In genomic region chr1:78884685-78885452, GRCh38 we compare ENCODE assay signal across 1 cellular context.
TF ChIP-seq lines count a peak whose summit lies in the region.

No MANE protein-coding gene starts in this region.

TF ChIP-seq in Ishikawa, 13 proteins besides CTCF, POLR2A, EP300 and RAD21 (continued from another document):
- TF ChIP-seq USF1 (IDR thresholded peaks at IDR 0.05) (no peak), MAX (IDR thresholded peaks at IDR 0.05) (no peak), CEBPB (IDR thresholded peaks at IDR 0.05) (no peak), EGR1 (IDR thresholded peaks at IDR 0.05) (0 out of 2 replicates have a peak, but pooled peaks have one; percentile 22), YY1 (IDR thresholded peaks at IDR 0.05; ENCODE audit: low read depth) (0 out of 2 replicates have a peak, but pooled peaks have one; percentile 14), REST (IDR thresholded peaks at IDR 0.05; ENCODE audit: low read depth) (no peak), FOXM1 (IDR thresholded peaks at IDR 0.05; ENCODE audit: borderline replicate concordance, low read depth) (peak; percentile 67; the same call in 1 of the 2 replicates)
